In the genomic region with DNA sequence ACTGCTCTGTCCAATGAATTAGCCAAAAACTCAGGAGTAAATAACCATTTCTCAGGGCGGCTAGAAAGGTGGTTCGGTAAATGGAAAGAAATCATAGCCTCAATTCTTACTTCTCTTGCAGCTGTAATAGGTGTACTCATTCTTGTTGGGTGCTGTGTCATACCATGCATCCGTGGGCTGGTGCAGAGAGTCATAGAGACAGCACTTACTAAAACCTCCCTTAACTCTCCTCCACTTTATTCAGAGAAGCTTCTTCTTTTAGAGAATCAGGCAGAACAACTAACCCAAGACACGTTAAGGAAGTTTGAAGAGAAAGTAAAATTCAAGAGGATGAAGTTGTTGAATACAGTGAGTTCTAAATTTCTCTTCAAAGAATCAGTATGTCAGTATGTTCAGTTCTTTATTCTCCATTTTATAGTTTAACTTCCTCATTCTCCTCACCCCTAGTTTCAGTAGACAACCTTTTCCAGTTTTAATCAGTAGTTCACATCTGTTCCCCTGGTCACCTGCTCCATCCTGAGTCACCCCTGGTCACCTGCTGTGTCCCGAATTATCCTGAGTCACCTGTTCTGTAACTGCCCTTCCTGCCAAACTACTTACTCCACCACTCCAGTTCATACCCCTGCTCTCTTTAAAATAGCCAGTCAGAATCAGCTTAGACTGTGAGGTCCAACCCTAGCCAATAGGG, we compare ENCODE assay signal across 21 cellular contexts.
"Had no signal": no experiment of that assay in that cellular context is flagged by ENCODE, and none has a peak within 500 bp of the region (broad histone marks: within the 10 kb centered on the region; RNA-seq: fewer than 3 reads in every experiment).

No MANE protein-coding gene starts in this region.

- ATAC-seq: activated CD8-positive, alpha-beta T cell treated with anti-CD3 and anti-CD28 coated beads for 36 hours; activated naive CD8-positive, alpha-beta T cell treated with anti-CD3 and anti-CD28 coated beads, Interleukin-2, amount 50 U/mL, for 24 hours; heart right ventricle had no signal

- H3K9me3 ChIP-seq: suprapubic skin, vagina had no signal

- H3K36me3 ChIP-seq: left ventricle myocardium inferior, spleen, transverse colon, vagina had no signal

- H3K4me1 ChIP-seq: left ventricle myocardium inferior, spleen, suprapubic skin, transverse colon, vagina had no signal

- DNase-seq: activated CD4-positive, CD25-positive, alpha-beta regulatory T cell treated with anti-CD3 and anti-CD28 coated beads, Interleukin-2, amount 50 U/mL, for 72 hours; activated CD8-positive, alpha-beta T cell treated with anti-CD3 and anti-CD28 coated beads for 36 hours; activated naive CD4-positive, alpha-beta T cell treated with anti-CD3 and anti-CD28 coated beads, Interleukin-2, amount 10 ng/mL, durations not matched to agents 7 days and 5 days; activated naive CD8-positive, alpha-beta T cell treated with anti-CD3 and anti-CD28 coated beads, Interleukin-2, amount 50 U/mL, for 24 hours; activated T-cell treated with anti-CD3 and anti-CD28 coated beads, Interleukin-2, amount 50 U/mL, for 24 hours; anterior cingulate cortex; dorsolateral prefrontal cortex; erythroblast; heart right ventricle; immature natural killer cell; kidney glomerular epithelial cell; left ventricle myocardium inferior; mammary epithelial cell; occipital lobe; posterior cingulate gyrus; retina; spleen; transverse colon had no signal

- H3K27me3 ChIP-seq: dorsolateral prefrontal cortex, heart right ventricle, spleen, suprapubic skin, transverse colon, vagina had no signal

- H3K27ac ChIP-seq: dorsolateral prefrontal cortex, heart right ventricle, left ventricle myocardium inferior, spleen, suprapubic skin, transverse colon, vagina, VCaP had no signal

- H3K4me3 ChIP-seq: dorsolateral prefrontal cortex, heart right ventricle, left ventricle myocardium inferior, spleen, suprapubic skin, transverse colon, vagina had no signal
